In the genomic region with DNA sequence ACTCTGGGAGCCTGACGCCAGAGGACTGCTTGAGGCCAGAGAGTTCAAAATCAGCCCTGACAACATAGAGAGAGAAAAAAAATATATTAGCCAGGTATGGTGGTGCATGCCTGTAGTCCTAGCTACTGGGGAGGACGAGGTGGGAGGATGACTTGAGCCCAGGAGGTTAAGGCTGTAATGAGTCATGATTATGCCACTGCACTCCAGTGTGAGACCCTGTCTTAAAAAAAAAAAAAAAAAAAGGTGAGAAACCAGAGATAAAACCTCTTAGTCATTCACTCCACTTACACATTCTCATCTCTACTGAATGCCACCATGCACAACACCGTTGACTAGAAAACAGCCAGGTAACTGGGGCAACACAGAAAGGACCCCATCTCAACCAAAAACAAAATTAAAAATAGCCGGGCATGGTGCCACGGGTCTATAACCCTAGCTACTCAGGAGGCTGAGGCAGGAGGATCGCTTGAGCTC, we compare ENCODE assay signal across 1 cellular context.
TF ChIP-seq lines count a peak whose summit lies in the region.

No MANE protein-coding gene starts in this region.

TF ChIP-seq in HEK293, 187 proteins besides CTCF, POLR2A, EP300 and RAD21 (continued from another document):
- TF ChIP-seq ZNF362 (tag by site-specific recombination; IDR thresholded peaks at IDR 0.05): 0 out of 2 replicates have a peak, but pooled peaks have one; percentile 18
- TF ChIP-seq, protein P1, sequence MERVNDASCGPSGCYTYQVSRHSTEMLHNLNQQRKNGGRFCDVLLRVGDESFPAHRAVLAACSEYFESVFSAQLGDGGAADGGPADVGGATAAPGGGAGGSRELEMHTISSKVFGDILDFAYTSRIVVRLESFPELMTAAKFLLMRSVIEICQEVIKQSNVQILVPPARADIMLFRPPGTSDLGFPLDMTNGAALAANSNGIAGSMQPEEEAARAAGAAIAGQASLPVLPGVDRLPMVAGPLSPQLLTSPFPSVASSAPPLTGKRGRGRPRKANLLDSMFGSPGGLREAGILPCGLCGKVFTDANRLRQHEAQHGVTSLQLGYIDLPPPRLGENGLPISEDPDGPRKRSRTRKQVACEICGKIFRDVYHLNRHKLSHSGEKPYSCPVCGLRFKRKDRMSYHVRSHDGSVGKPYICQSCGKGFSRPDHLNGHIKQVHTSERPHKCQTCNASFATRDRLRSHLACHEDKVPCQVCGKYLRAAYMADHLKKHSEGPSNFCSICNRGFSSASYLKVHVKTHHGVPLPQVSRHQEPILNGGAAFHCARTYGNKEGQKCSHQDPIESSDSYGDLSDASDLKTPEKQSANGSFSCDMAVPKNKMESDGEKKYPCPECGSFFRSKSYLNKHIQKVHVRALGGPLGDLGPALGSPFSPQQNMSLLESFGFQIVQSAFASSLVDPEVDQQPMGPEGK (tag by site-specific recombination; IDR thresholded peaks at IDR 0.05): peak; percentile 25; the same call in 1 of the 2 replicates
- no peak for TF ChIP-seq ZNF510 (tag by site-specific recombination; IDR thresholded peaks at IDR 0.05; ENCODE audit: insufficient replicate concordance)
- no peak for TF ChIP-seq ZNF354C (tag by site-specific recombination; IDR thresholded peaks at IDR 0.05; ENCODE audit: borderline replicate concordance, low read depth)
- TF ChIP-seq ZNF169 (tag by site-specific recombination; IDR thresholded peaks at IDR 0.05): no peak
- no peak for TF ChIP-seq ZNF23 (tag by site-specific recombination; IDR thresholded peaks at IDR 0.05; ENCODE audit: borderline replicate concordance)
- TF ChIP-seq ZNF16 (tag by site-specific recombination; IDR thresholded peaks at IDR 0.05; ENCODE audit: low read depth): no peak
- TF ChIP-seq TRIM28 (IDR thresholded peaks at IDR 0.05; ENCODE audit: borderline replicate concordance, low read length): no peak
- TF ChIP-seq EGR2 (tag by site-specific recombination; IDR thresholded peaks at IDR 0.05; ENCODE audit: low read depth): no peak
- no peak for TF ChIP-seq ZNF544 (tag by site-specific recombination; IDR thresholded peaks at IDR 0.05)
- TF ChIP-seq ZNF747 (tag by site-specific recombination; IDR thresholded peaks at IDR 0.05): no peak
- no peak for TF ChIP-seq ZNF184 (tag by site-specific recombination; IDR thresholded peaks at IDR 0.05)
- TF ChIP-seq WT1 (tag by site-specific recombination; IDR thresholded peaks at IDR 0.05): peak; percentile 54; the same call in 1 of the 2 replicates
- TF ChIP-seq, protein P2, sequence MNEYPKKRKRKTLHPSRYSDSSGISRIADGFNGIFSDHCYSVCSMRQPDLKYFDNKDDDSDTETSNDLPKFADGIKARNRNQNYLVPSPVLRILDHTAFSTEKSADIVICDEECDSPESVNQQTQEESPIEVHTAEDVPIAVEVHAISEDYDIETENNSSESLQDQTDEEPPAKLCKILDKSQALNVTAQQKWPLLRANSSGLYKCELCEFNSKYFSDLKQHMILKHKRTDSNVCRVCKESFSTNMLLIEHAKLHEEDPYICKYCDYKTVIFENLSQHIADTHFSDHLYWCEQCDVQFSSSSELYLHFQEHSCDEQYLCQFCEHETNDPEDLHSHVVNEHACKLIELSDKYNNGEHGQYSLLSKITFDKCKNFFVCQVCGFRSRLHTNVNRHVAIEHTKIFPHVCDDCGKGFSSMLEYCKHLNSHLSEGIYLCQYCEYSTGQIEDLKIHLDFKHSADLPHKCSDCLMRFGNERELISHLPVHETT (tag by site-specific recombination; IDR thresholded peaks at IDR 0.05): 0 out of 2 replicates have a peak, but pooled peaks have one; percentile 61
TF ChIP-seq in HEK293: peak in this region for 7.
